ENCODE assay signal across 7 cellular contexts in the genomic region with DNA sequence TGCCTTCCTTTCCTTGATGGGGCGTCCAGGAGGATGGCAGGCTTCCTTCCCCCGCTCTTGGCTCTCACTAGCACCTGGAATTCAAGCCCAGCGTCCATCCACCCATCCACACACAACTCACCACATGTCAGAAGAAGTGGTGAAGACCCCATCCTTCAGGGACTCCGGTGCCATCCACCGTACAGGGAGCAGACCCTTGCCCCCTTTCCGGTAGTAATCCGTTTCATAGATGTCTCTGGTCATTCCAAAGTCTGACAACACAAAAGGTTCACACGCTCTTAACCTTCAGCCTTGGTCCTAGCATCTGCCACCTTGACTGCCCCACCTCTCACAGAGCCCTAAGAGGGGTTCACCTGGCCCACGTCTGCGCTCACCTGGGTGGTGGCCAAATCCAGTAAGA.
"Had no signal": no experiment of that assay in that cellular context is flagged by ENCODE, and none has a peak within 500 bp of the region (broad histone marks: within the 10 kb centered on the region; RNA-seq: fewer than 3 reads in every experiment).

No MANE protein-coding gene starts in this region.

- H3K36me3 Mint-ChIP-seq: IgD-negative memory B cell had no signal

- H3K4me3 Mint-ChIP-seq: IgD-negative memory B cell had no signal

- ATAC-seq: HepG2, K562 had no signal

- H3K27me3 Mint-ChIP-seq: IgD-negative memory B cell had no signal

- H3K27ac ChIP-seq: HL-60 had no signal

- H3K4me1 Mint-ChIP-seq: IgD-negative memory B cell had no signal

- H3K4me3 ChIP-seq: K562 had no signal

- FAIRE-seq: HepG2, HTR-8/SVneo had no signal

- DNase-seq: IMR-90, KBM-7 had no signal
